ENCODE assay signal across 9 cellular contexts in genomic region chr4:170853422-170854021, GRCh38.
DNase-seq lines count a peak whose midpoint lies in the region; ATAC-seq, FAIRE-seq and TF ChIP-seq lines count a peak whose summit lies in the region.
"Had no signal": no experiment of that assay in that cellular context is flagged by ENCODE, and none has a peak within 500 bp of the region (broad histone marks: within the 10 kb centered on the region; RNA-seq: fewer than 3 reads in every experiment).

No MANE protein-coding gene starts in this region.

- H4K20me1 ChIP-seq in MM.1S (ENCODE audit: insufficient read depth, low read length), result no peaks in the 10 kb centered on the region

- TF ChIP-seq CTCF in AG09309 (IDR thresholded peaks at IDR 0.05; ENCODE audit: control insufficient read depth, insufficient read depth, low read depth, low read length, missing control alignments) (peak; percentile 1), GM12872 (IDR thresholded peaks at IDR 0.05; ENCODE audit: insufficient read depth, low read depth, low read length) (peak; percentile 75), HFF-Myc (IDR thresholded peaks at IDR 0.05; ENCODE audit: low read depth, low read length, missing control alignments) (peak; percentile 42), MM.1S (IDR thresholded peaks at IDR 0.05; ENCODE audit: low read length) (peak; percentile 84), upper lobe of right lung (IDR thresholded peaks at IDR 0.05) (peak; percentile 65)

- peaks cover 9% of the 10 kb centered on the region; the same call in 1 of the 2 replicates for H3K4me1 ChIP-seq in MM.1S (ENCODE audit: low read length)
- H3K4me1 ChIP-seq in upper lobe of right lung, result no peaks in the 10 kb centered on the region

- peak; percentile 81 for ATAC-seq in upper lobe of right lung

- H3K9ac ChIP-seq in MM.1S (ENCODE audit: low read length), result no peak overlapping the region

- H3K27ac ChIP-seq in MM.1S (ENCODE audit: low read length) (no peak overlapping the region), upper lobe of right lung (no peak overlapping the region)
- H3K27ac ChIP-seq: neutrophil had no signal

- no peak overlapping the region for H3K4me3 ChIP-seq in AG09309 (ENCODE audit: control insufficient read depth, low read depth, low read length)
- no peak overlapping the region for H3K4me3 ChIP-seq in HFF-Myc (replicated peaks; ENCODE audit: low read depth, low read length)
- no peak overlapping the region for H3K4me3 ChIP-seq in MM.1S (ENCODE audit: low read length)
- H3K4me3 ChIP-seq in upper lobe of right lung, result no peak overlapping the region

- no peaks in the 10 kb centered on the region for H3K36me3 ChIP-seq in MM.1S (replicated peaks; ENCODE audit: insufficient read depth, low read length)
- no peaks in the 10 kb centered on the region for H3K36me3 ChIP-seq in upper lobe of right lung
- H3K36me3 ChIP-seq: neutrophil had no signal

- no peak overlapping the region for H2AFZ ChIP-seq in MM.1S (ENCODE audit: low read length)

- no peaks in the 10 kb centered on the region for H3K79me2 ChIP-seq in MM.1S (ENCODE audit: low read length)

- DNase-seq in AG09309 (ENCODE audit: low read depth), result no peak
- DNase-seq in HFF-Myc (ENCODE audit: extremely low read depth, low read depth), result no peak
- DNase-seq in MM.1S, result peak; percentile 36
- peak; percentile 56 for DNase-seq in amniotic epithelial cell (ENCODE audit: low read depth)
- peak; percentile 76 for DNase-seq in upper lobe of right lung
- no peak for DNase-seq in cerebellum (ENCODE audit: low spot score)

- no peaks in the 10 kb centered on the region for H3K27me3 ChIP-seq in MM.1S (replicated peaks; ENCODE audit: insufficient read depth, low read length)
- no peaks in the 10 kb centered on the region for H3K27me3 ChIP-seq in upper lobe of right lung
- H3K27me3 ChIP-seq: neutrophil had no signal

- H3K9me2 ChIP-seq in MM.1S (replicated peaks; ENCODE audit: insufficient read depth, low read length), result no peaks in the 10 kb centered on the region

- intact Hi-C loops in upper lobe of right lung (cut with DNase I), result no loop called here

- H3K9me3 ChIP-seq in MM.1S (replicated peaks; ENCODE audit: insufficient read depth, low read length), result no peaks in the 10 kb centered on the region
- H3K9me3 ChIP-seq in upper lobe of right lung, result no peaks in the 10 kb centered on the region
- H3K9me3 ChIP-seq: neutrophil had no signal

- FAIRE-seq in islet of Langerhans (lab: Jason Lieb, UNC), result peak; percentile 95

- no peak overlapping the region for H3K4me2 ChIP-seq in MM.1S (ENCODE audit: low read depth, low read length)

- no peaks in the 10 kb centered on the region for H3F3A ChIP-seq in MM.1S (ENCODE audit: insufficient read depth, low read length)

Comparison
In these comparisons a context has a peak if more than half of its experiments do, and no peak if none do; other contexts are left out.
1. DNase-seq: peak in MM.1S (single experiment), amniotic epithelial cell (single experiment) and upper lobe of right lung (single experiment); none in AG09309 (single experiment), HFF-Myc (single experiment) and cerebellum (single experiment).
2. CTCF ChIP-seq: peak in every context shown above with its lines; median percentile 84 in MM.1S; 75 in GM12872; 65 in upper lobe of right lung; 42 in HFF-Myc; 1 in AG09309.